13 cellular contexts compared by ENCODE assay signal in the genomic region with DNA sequence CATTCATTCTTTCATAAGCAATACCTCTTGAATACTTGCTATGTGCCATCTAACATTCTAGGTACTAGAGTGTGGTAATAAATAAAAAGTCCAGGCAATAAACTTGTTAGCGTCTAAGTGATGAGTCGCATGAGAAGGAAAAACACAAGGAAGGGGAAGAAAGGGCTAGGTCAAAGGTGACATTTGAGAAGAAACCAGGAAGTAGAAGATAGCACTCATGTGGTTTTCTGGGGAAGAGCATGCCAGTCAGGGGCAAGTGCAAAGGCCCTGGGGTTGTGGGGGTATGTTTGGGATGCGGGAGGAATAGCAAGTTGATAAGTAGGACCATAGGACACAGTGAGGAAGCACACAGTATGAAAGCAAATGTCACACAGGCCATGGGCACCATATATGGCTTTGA.
"Had no signal": no experiment of that assay in that cellular context is flagged by ENCODE, and none has a peak within 500 bp of the region (broad histone marks: within the 10 kb centered on the region; RNA-seq: fewer than 3 reads in every experiment).

No MANE protein-coding gene starts in this region.

- H3K4me3 Mint-ChIP-seq: activated CD8-positive, alpha-beta memory T cell treated with anti-CD3 and anti-CD28 coated beads, Interleukin-2, amount 10 ng/mL, durations not matched to agents 7 days and 5 days; activated naive CD8-positive, alpha-beta T cell treated with anti-CD3 and anti-CD28 coated beads, Interleukin-2, amount 10 ng/mL, durations not matched to agents 7 days and 5 days; activated T-cell treated with anti-CD3 and anti-CD28 coated beads, Interleukin-2, amount 50 U/mL, for 4 hours; naive B cell; T-helper 1 cell treated with Interleukin-12 subunit alpha and Interleukin-12 subunit beta and Interleukin-4 antibody, amounts not matched to agents 30 μg/mL and 1 μg/mL, for 36 hours had no signal

- H3K27me3 Mint-ChIP-seq: activated CD8-positive, alpha-beta memory T cell treated with anti-CD3 and anti-CD28 coated beads, Interleukin-2, amount 10 ng/mL, durations not matched to agents 7 days and 5 days; activated naive CD8-positive, alpha-beta T cell treated with anti-CD3 and anti-CD28 coated beads, Interleukin-2, amount 10 ng/mL, durations not matched to agents 7 days and 5 days; naive B cell had no signal

- H3K4me1 ChIP-seq: ascending aorta had no signal

- H3K4me3 ChIP-seq: ascending aorta, skin epidermis, thyroid gland had no signal

- H3K27ac ChIP-seq: ascending aorta, parathyroid adenoma, skin epidermis, thyroid gland had no signal

- ATAC-seq: activated CD8-positive, alpha-beta memory T cell treated with anti-CD3 and anti-CD28 coated beads, Interleukin-2, amount 10 ng/mL, durations not matched to agents 7 days and 5 days; activated T-cell treated with anti-CD3 and anti-CD28 coated beads, Interleukin-2, amount 50 U/mL, for 4 hours had no signal

- H3K9me3 ChIP-seq: ascending aorta, thyroid gland had no signal

- H2AFZ ChIP-seq: parathyroid adenoma had no signal

- H3K9me3 Mint-ChIP-seq: activated T-cell treated with anti-CD3 and anti-CD28 coated beads, Interleukin-2, amount 50 U/mL, for 4 hours had no signal

- H3K27ac Mint-ChIP-seq: activated CD8-positive, alpha-beta memory T cell treated with anti-CD3 and anti-CD28 coated beads, Interleukin-2, amount 10 ng/mL, durations not matched to agents 7 days and 5 days; activated naive CD8-positive, alpha-beta T cell treated with anti-CD3 and anti-CD28 coated beads, Interleukin-2, amount 10 ng/mL, durations not matched to agents 7 days and 5 days; naive B cell; T-helper 1 cell treated with Interleukin-12 subunit alpha and Interleukin-12 subunit beta and Interleukin-4 antibody, amounts not matched to agents 30 μg/mL and 1 μg/mL, for 36 hours had no signal

- H3K9ac ChIP-seq: parathyroid adenoma had no signal

- H3K27me3 ChIP-seq: ascending aorta, thyroid gland had no signal

- H3K79me2 ChIP-seq: parathyroid adenoma had no signal

- H3K36me3 ChIP-seq: ascending aorta, thyroid gland had no signal

- DNase-seq: activated CD4-positive, alpha-beta T cell treated with anti-CD3 and anti-CD28 coated beads, Interleukin-2, amount 50 U/mL, for 48 hours; activated CD8-positive, alpha-beta memory T cell treated with anti-CD3 and anti-CD28 coated beads, Interleukin-2, amount 10 ng/mL, durations not matched to agents 7 days and 5 days; activated gamma-delta T cell treated with Interleukin-2 at 50 U/mL for 16 hours; activated naive CD8-positive, alpha-beta T cell treated with anti-CD3 and anti-CD28 coated beads, Interleukin-2, amount 10 ng/mL, durations not matched to agents 7 days and 5 days; activated T-cell treated with anti-CD3 and anti-CD28 coated beads, Interleukin-2, amount 50 U/mL, for 4 hours; hippocampal formation; naive B cell; retina; thyroid gland had no signal
